Comparison of ENCODE assay signal across 9 cellular contexts in genomic region chr13:80716610-80717081, GRCh38.
A peak's percentile ranks its signal among the peaks of the same experiment; 100 is the strongest.
DNase-seq lines count a peak whose midpoint lies in the region; ATAC-seq lines count a peak whose summit lies in the region.
"Had no signal": no experiment of that assay in that cellular context is flagged by ENCODE, and none has a peak within 500 bp of the region (broad histone marks: within the 10 kb centered on the region; RNA-seq: fewer than 3 reads in every experiment).

No MANE protein-coding gene starts in this region.

- peak; percentile 81 for DNase-seq in NCI-H748 (lab: John Stamatoyannopoulos, UW; ENCODE audit: unreplicated experiment)
- DNase-seq in fibroblast of gingiva (ENCODE audit: low read depth) = peak; percentile 78
- DNase-seq in posterior vena cava (ENCODE audit: low spot score) = peak; percentile 54
- DNase-seq in C1 segment of cervical spinal cord (lab: John Stamatoyannopoulos, UW) = no peak
- no peak for DNase-seq in 8988T

- peak; percentile 43 for ATAC-seq in HG03175 (IDR thresholded peaks at IDR 0.05; ENCODE audit: unreplicated experiment)
- no peak for ATAC-seq in HG03108 (IDR thresholded peaks at IDR 0.05; ENCODE audit: unreplicated experiment)
- ATAC-seq in GM21717 (IDR thresholded peaks at IDR 0.05; ENCODE audit: unreplicated experiment) = no peak
- ATAC-seq: HCT116 had no signal

- intact Hi-C loops in posterior vena cava (cut with DNase I) = no loop called here

Comparison
In these comparisons a context has a peak if more than half of its experiments do, and no peak if none do; other contexts are left out.
1. DNase-seq: peak in NCI-H748 (single experiment), fibroblast of gingiva (single experiment) and posterior vena cava (single experiment); none in C1 segment of cervical spinal cord (0 of 14) and 8988T (single experiment).